11 cellular contexts compared by ENCODE assay signal in genomic region chr5:97192580-97193421, GRCh38. TPM values are rescaled to one million over a fixed set of nuclear protein-coding genes. Genes with fewer than 3 reads are reported as not detected.
DNase-seq lines count a peak whose midpoint lies in the region; ATAC-seq and TF ChIP-seq lines count a peak whose summit lies in the region.
"Had no signal": no experiment of that assay in that cellular context is flagged by ENCODE, and none has a peak within 500 bp of the region (broad histone marks: within the 10 kb centered on the region; RNA-seq: fewer than 3 reads in every experiment).

No MANE protein-coding gene starts in this region.

- H2BK15ac ChIP-seq in H9 (ENCODE audit: low read depth, low read length): no peak overlapping the region

- peaks cover 11 to 16% of the 10 kb centered on the region in 2 experiments for H3K4me1 Mint-ChIP-seq in H9
- H3K4me1 Mint-ChIP-seq in HFFc6 (ENCODE audit: low read depth): peaks cover 6% of the 10 kb centered on the region
- peaks cover 8% of the 10 kb centered on the region for H3K4me1 Mint-ChIP-seq in activated T-cell treated with anti-CD3 and anti-CD28 coated beads, Interleukin-2, amount 50 U/mL, for 4 hours (ENCODE audit: low read depth)

- no peak overlapping the region for H3K18ac ChIP-seq in H9 (ENCODE audit: insufficient read length, low read depth, low read length)

- H3T11ph ChIP-seq in H9 (ENCODE audit: low read length): no peak overlapping the region

- H3K36me3 Mint-ChIP-seq in H9 (ENCODE audit: insufficient read depth in 1 of 3, low read depth in 3 of 3): no peaks in the 10 kb centered on the region; a peak in 1 of 7 replicates
- H3K36me3 Mint-ChIP-seq in HFFc6 (ENCODE audit: low read depth): peaks cover 3% of the 10 kb centered on the region; the same call in 1 of the 2 replicates
- peaks cover 5% of the 10 kb centered on the region for H3K36me3 Mint-ChIP-seq in activated T-cell treated with anti-CD3 and anti-CD28 coated beads, Interleukin-2, amount 50 U/mL, for 4 hours (ENCODE audit: insufficient read depth)

- H2BK120ac ChIP-seq in H9 (ENCODE audit: low read depth, low read length, poor library complexity, severe bottlenecking): no peak overlapping the region

- no peak overlapping the region for H3K56ac ChIP-seq in H9 (ENCODE audit: insufficient read length, low read depth, low read length)

- peak; percentile 70 for DNase-seq in H9
- peak; percentile 87 for DNase-seq in NAMALWA (ENCODE audit: low spot score)
- peak; percentile 3 for DNase-seq in iPS DF 19.7 (ENCODE audit: low read depth, low spot score)
- no peak for DNase-seq in DMS53 (lab: John Stamatoyannopoulos, UW)
- no peak for DNase-seq in NCI-H1930 (lab: John Stamatoyannopoulos, UW)
- DNase-seq in HFFc6: no peak
- DNase-seq in activated T-cell treated with anti-CD3 and anti-CD28 coated beads, Interleukin-2, amount 50 U/mL, for 4 hours: no peak
- DNase-seq: esophagus squamous epithelium, NCI-H524 treated with DMSO at 0.1 percent for 48 hours, ovary had no signal

- H4K91ac ChIP-seq in H9 (ENCODE audit: insufficient read length, low read depth, low read length): no peak overlapping the region

- TF ChIP-seq CTCF in H9 (conservative IDR thresholded peaks at IDR 0.05) (no peak), HFFc6 (IDR thresholded peaks at IDR 0.05) (no peak)

- H4K20me1 ChIP-seq in H9 (ENCODE audit: control insufficient read depth, insufficient read depth, insufficient read length): no peaks in the 10 kb centered on the region

- no peaks in the 10 kb centered on the region for H3K9me3 ChIP-seq in H9 (ENCODE audit: control insufficient read depth, low read depth, low read length)
- H3K9me3 ChIP-seq: ovary had no signal

- no peak overlapping the region for H3K9ac ChIP-seq in H9 (ENCODE audit: extremely low read depth, insufficient read length, low read length)

- no peaks in the 10 kb centered on the region for H3K79me2 ChIP-seq in H9 (ENCODE audit: insufficient read depth, low read length)

- H2BK20ac ChIP-seq in H9 (ENCODE audit: low read depth, low read length, poor library complexity, severe bottlenecking): no peak overlapping the region

- H3K27ac ChIP-seq in H9 (ENCODE audit: insufficient read length, low read depth, low read length): no peak overlapping the region
- H3K27ac ChIP-seq: esophagus squamous epithelium, ovary had no signal

- H3K14ac ChIP-seq in H9 (ENCODE audit: insufficient read depth, low read length): 0 out of 2 replicates have a peak overlapping the region, but pooled peaks have one; percentile 47

- H2BK5ac ChIP-seq in H9 (ENCODE audit: insufficient read length, low read length): no peak overlapping the region

- no peak overlapping the region for H3K4ac ChIP-seq in H9 (ENCODE audit: low read depth, low read length)

- no peak overlapping the region for H3K23ac ChIP-seq in H9 (ENCODE audit: insufficient read length, low read depth, low read length)

- H3K4me2 ChIP-seq in H9 (ENCODE audit: insufficient read depth, insufficient read length, low read length): no peak overlapping the region

- no peaks in the 10 kb centered on the region; the same call in 1 of the 2 replicates for H3K4me1 ChIP-seq in H9 (ENCODE audit: insufficient read depth, low read length)
- H3K4me1 ChIP-seq: esophagus squamous epithelium had no signal

- H3K4me3 Mint-ChIP-seq in H9 (0 out of 5 replicates have a peak overlapping the region, but pooled peaks of 1 of the 2 experiments have one; percentile 12), HFFc6 (no peak overlapping the region)
- no peak overlapping the region for H3K4me3 Mint-ChIP-seq in activated T-cell treated with anti-CD3 and anti-CD28 coated beads, Interleukin-2, amount 50 U/mL, for 4 hours

- no peak overlapping the region for H2BK12ac ChIP-seq in H9 (ENCODE audit: insufficient read length, low read depth, low read length)

- peaks cover 0 to 5% of the 10 kb centered on the region in 2 experiments; a peak in 3 of 5 replicates for H3K9me3 Mint-ChIP-seq in H9
- H3K9me3 Mint-ChIP-seq in HFFc6: no peaks in the 10 kb centered on the region
- H3K9me3 Mint-ChIP-seq in activated T-cell treated with anti-CD3 and anti-CD28 coated beads, Interleukin-2, amount 50 U/mL, for 4 hours: peaks cover 8% of the 10 kb centered on the region

- no peak overlapping the region for H2AFZ ChIP-seq in H9 (ENCODE audit: low read length)

- H3K27me3 Mint-ChIP-seq in H9 (ENCODE audit: low read depth): peaks cover 1% of the 10 kb centered on the region; the same call in 1 of the 2 replicates
- no peaks in the 10 kb centered on the region; the same call in 1 of the 2 replicates for H3K27me3 Mint-ChIP-seq in HFFc6 (ENCODE audit: insufficient read depth)
- no peaks in the 10 kb centered on the region for H3K27me3 Mint-ChIP-seq in activated T-cell treated with anti-CD3 and anti-CD28 coated beads, Interleukin-2, amount 50 U/mL, for 4 hours (ENCODE audit: low read depth)

- no peak overlapping the region for H4K5ac ChIP-seq in H9 (ENCODE audit: insufficient read length, low read depth, low read length)

- H4K8ac ChIP-seq in H9 (replicated peaks; ENCODE audit: insufficient read length, low read depth, low read length): no peak overlapping the region

- H3K27ac Mint-ChIP-seq in H9 (peak overlapping the region in 2 of 3 experiments; percentile 51 to 61; a peak in 2 of 7 replicates), HFFc6 (no peak overlapping the region)

- H3K27me3 ChIP-seq in H9 (ENCODE audit: insufficient read depth, low read length): no peaks in the 10 kb centered on the region
- H3K27me3 ChIP-seq: esophagus squamous epithelium, ovary had no signal

- H3K23me2 ChIP-seq in H9 (ENCODE audit: insufficient read length, low read depth, low read length, poor library complexity, severe bottlenecking): no peaks in the 10 kb centered on the region

- no peak overlapping the region for H2AK5ac ChIP-seq in H9 (ENCODE audit: insufficient read length, low read length)

- no CpG with 5 or more reads among the region's 7 CpGs for WGBS in H9 (ENCODE audit: extremely low coverage, insufficient read length, low lambda C conversion rate)

- peak; percentile 76 for ATAC-seq in GM18498 (IDR thresholded peaks at IDR 0.05; ENCODE audit: unreplicated experiment)
- ATAC-seq in activated T-cell treated with anti-CD3 and anti-CD28 coated beads, Interleukin-2, amount 50 U/mL, for 4 hours: no peak

- no peaks in the 10 kb centered on the region for H3K79me1 ChIP-seq in H9 (ENCODE audit: insufficient read depth, low read depth, low read length, poor library complexity, severe bottlenecking)

RNA-seq across cellular contexts. Expression of gene RIOK2, which starts 9.8 kb away (rescaled TPM):
- 39.5 and 42.2 TPM in 2 replicates for total RNA-seq in H9 (2021)
- total RNA-seq in HFFc6 (2021; fragmentation: NEBNext Ultra II Directional; extraction: Animal tissue kit (Norgen Biotek cat#: 25700)): 10 to 100 TPM; 37.4 to 48.7 (median 42.0) TPM
- 10 to 100 TPM; 51.4 to 59.1 (median 54.2) TPM for total RNA-seq in activated T-cell treated with anti-CD3 and anti-CD28 coated beads, Interleukin-2, amount 50 U/mL, for 4 hours

RNA-seq across cellular contexts. Expression of gene LIX1, which starts 50.4 kb away (rescaled TPM):
- total RNA-seq in H9 (2021): 0.07 and 0.13 TPM in 2 replicates
- not detected for total RNA-seq in HFFc6 (2021; fragmentation: NEBNext Ultra II Directional; extraction: Animal tissue kit (Norgen Biotek cat#: 25700))
- total RNA-seq in activated T-cell treated with anti-CD3 and anti-CD28 coated beads, Interleukin-2, amount 50 U/mL, for 4 hours: not detected
- total RNA-seq: esophagus squamous epithelium had no signal

Comparison
In these comparisons a context has a peak if more than half of its experiments do, and no peak if none do; other contexts are left out.
1. DNase-seq: peak in H9 (single experiment), NAMALWA (single experiment) and iPS DF 19.7 (single experiment); none in DMS53 (single experiment), NCI-H1930 (0 of 2), HFFc6 (single experiment) and activated T-cell treated with anti-CD3 and anti-CD28 coated beads, Interleukin-2, amount 50 U/mL, for 4 hours (single experiment).